ENCODE assay signal across 2 cellular contexts in the genomic region with DNA sequence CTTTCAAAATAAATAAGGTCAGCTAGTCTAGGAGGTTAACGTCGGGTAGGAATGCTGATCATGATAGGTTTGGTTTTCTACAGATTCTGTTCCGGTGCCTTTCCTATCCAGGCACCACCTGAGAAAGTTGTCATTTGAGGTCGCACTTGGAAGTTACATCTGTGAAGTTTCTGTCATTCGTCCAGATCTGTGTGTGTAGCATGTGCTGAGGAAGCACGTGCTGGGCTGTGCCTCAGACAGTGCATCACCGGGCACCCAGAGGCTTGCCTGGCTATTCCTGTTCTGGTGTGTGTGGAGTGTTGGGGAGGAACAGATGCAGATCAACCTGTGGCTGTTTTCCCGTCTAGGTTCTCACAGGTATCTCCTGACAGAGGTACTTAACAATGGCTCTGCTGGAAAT.
TF ChIP-seq lines count a peak whose summit lies in the region.

No MANE protein-coding gene starts in this region.

TF ChIP-seq in HepG2, 621 proteins besides CTCF, POLR2A, EP300 and RAD21:
- peak; percentile 23; the same call in 1 of the 2 replicates for TF ChIP-seq POLR2AphosphoS5 (IDR thresholded peaks at IDR 0.05; ENCODE audit: low read depth, low read length)
- peak; percentile 96 for TF ChIP-seq PAF1 (CRISPR knock-in tag; IDR thresholded peaks at IDR 0.05)
- TF ChIP-seq, protein P1, sequence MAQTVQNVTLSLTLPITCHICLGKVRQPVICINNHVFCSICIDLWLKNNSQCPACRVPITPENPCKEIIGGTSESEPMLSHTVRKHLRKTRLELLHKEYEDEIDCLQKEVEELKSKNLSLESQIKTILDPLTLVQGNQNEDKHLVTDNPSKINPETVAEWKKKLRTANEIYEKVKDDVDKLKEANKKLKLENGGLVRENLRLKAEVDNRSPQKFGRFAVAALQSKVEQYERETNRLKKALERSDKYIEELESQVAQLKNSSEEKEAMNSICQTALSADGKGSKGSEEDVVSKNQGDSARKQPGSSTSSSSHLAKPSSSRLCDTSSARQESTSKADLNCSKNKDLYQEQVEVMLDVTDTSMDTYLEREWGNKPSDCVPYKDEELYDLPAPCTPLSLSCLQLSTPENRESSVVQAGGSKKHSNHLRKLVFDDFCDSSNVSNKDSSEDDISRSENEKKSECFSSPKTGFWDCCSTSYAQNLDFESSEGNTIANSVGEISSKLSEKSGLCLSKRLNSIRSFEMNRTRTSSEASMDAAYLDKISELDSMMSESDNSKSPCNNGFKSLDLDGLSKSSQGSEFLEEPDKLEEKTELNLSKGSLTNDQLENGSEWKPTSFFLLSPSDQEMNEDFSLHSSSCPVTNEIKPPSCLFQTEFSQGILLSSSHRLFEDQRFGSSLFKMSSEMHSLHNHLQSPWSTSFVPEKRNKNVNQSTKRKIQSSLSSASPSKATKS (CRISPR knock-in tag; IDR thresholded peaks at IDR 0.05): 0 out of 2 replicates have a peak, but pooled peaks have one; percentile 15
- TF ChIP-seq JUN (CRISPR knock-in tag; IDR thresholded peaks at IDR 0.05): no peak
- no peak for TF ChIP-seq ZC3H4 (CRISPR knock-in tag; IDR thresholded peaks at IDR 0.05; ENCODE audit: borderline replicate concordance)
- TF ChIP-seq RBM22 (optimal IDR thresholded peaks at IDR 0.05; ENCODE audit: low read length): peak; percentile 92

TF ChIP-seq in GM12891, 5 proteins besides CTCF, POLR2A, EP300 and RAD21:
- no peak for TF ChIP-seq TAF1 (IDR thresholded peaks at IDR 0.05; ENCODE audit: low read depth, low read length)
- TF ChIP-seq POLR2AphosphoS5 (IDR thresholded peaks at IDR 0.05; ENCODE audit: low read depth, low read length): no peak
- TF ChIP-seq SPI1 (IDR thresholded peaks at IDR 0.05; ENCODE audit: low read depth, low read length): no peak
- no peak for TF ChIP-seq POU2F2 (IDR thresholded peaks at IDR 0.05; ENCODE audit: low read depth, low read length)
- no peak for TF ChIP-seq PAX5 (IDR thresholded peaks at IDR 0.05; ENCODE audit: insufficient read depth, low read length, severe bottlenecking)
TF ChIP-seq in GM12891: peak in this region for 0.
